In the genomic region with DNA sequence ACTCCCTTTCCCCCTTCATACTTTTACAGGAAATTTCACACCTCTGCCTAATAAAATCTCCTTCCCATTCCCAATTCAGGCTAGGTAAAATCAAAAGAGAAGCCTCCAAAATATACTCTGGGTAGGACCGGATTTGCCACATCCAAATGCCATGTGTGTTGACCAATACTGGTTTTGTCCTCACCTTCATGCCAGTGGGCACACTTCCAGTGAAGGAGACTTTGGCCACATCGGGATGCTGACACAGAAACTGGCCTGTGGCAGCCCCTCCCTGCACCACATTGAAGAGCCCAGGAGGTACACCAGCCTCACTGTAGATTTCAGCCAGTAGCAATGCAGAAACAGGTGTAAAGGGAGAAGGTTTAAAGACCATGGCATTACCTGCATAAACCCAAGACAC, we compare ENCODE assay signal across 18 cellular contexts. TPM values are rescaled to one million over a fixed set of nuclear protein-coding genes. Genes with fewer than 3 reads are reported as not detected.
DNase-seq lines count a peak whose midpoint lies in the region; ATAC-seq and FAIRE-seq lines count a peak whose summit lies in the region.
"Had no signal": no experiment of that assay in that cellular context is flagged by ENCODE, and none has a peak within 500 bp of the region (broad histone marks: within the 10 kb centered on the region; RNA-seq: fewer than 3 reads in every experiment).

No MANE protein-coding gene starts in this region.

- no peak for DNase-seq in activated naive CD4-positive, alpha-beta T cell treated with anti-CD3 and anti-CD28 coated beads, Interleukin-2, amount 50 U/mL, for 72 hours (ENCODE audit: low spot score in 2 of 2)
- no peak for DNase-seq in activated naive CD4-positive, alpha-beta T cell (lab: John Stamatoyannopoulos, UW)
- DNase-seq in HTR-8/SVneo (ENCODE audit: insufficient read length, low spot score): no peak
- DNase-seq in memory B cell (ENCODE audit: low spot score in 2 of 2): no peak
- no peak for DNase-seq in activated CD4-positive, alpha-beta T cell treated with anti-CD3 and anti-CD28 coated beads, Interleukin-2, amount 50 U/mL, for 4 hours
- DNase-seq: 8988T, KBM-7, NCI-H1105 treated with DMSO at 0.1 percent for 48 hours, NCI-H1694, NCI-H2081 treated with DMSO at 0.1 percent for 48 hours, NCI-H510A, NCI-H748 treated with DMSO at 0.1 percent for 48 hours, SHP77 had no signal

- H3K4me1 ChIP-seq in subcutaneous abdominal adipose tissue (ENCODE audit: control insufficient read depth in 5 of 5, insufficient read depth in 5 of 5, low read length in 5 of 5): peaks cover 0 to 30% (median 0%) of the 10 kb centered on the region in 5 donors

- H3K27ac ChIP-seq in subcutaneous abdominal adipose tissue (ENCODE audit: low read depth, low read length): peak overlapping the region; percentile 27

- peaks cover 11% of the 10 kb centered on the region for H3K4me1 Mint-ChIP-seq in memory B cell

- peaks cover 46 to 70% (median 56%) of the 10 kb centered on the region in 5 donors for H3K36me3 ChIP-seq in subcutaneous abdominal adipose tissue (ENCODE audit: control insufficient read depth in 5 of 5, insufficient read depth in 5 of 5, low read length in 5 of 5)

- H3K27me3 Mint-ChIP-seq in memory B cell: no peaks in the 10 kb centered on the region

- H3K27me3 ChIP-seq in subcutaneous abdominal adipose tissue (ENCODE audit: control insufficient read depth in 5 of 5, insufficient read depth in 4 of 5, low read length in 5 of 5): no peaks in the 10 kb centered on the region

- H3K9me3 ChIP-seq in subcutaneous abdominal adipose tissue (ENCODE audit: control insufficient read depth in 5 of 5, low read length in 5 of 5): no peaks in the 10 kb centered on the region

- no peak overlapping the region for H3K4me3 ChIP-seq in subcutaneous abdominal adipose tissue (ENCODE audit: low read depth in 1 of 5, low read length in 5 of 5)

- H3K27ac Mint-ChIP-seq in activated naive CD4-positive, alpha-beta T cell treated with anti-CD3 and anti-CD28 coated beads, Interleukin-2, amount 50 U/mL, for 72 hours: peak overlapping the region; percentile 19 to 75
- peak overlapping the region; percentile 41 for H3K27ac Mint-ChIP-seq in memory B cell

- peaks cover 32 to 51% of the 10 kb centered on the region in 2 donors for H3K36me3 Mint-ChIP-seq in activated naive CD4-positive, alpha-beta T cell treated with anti-CD3 and anti-CD28 coated beads, Interleukin-2, amount 50 U/mL, for 72 hours
- peaks cover 40% of the 10 kb centered on the region for H3K36me3 Mint-ChIP-seq in memory B cell

- FAIRE-seq in HTR-8/SVneo (lab: Jason Lieb, UNC): peak; percentile 16
- FAIRE-seq: H1 had no signal

- peaks cover 0 to 4% of the 10 kb centered on the region in 2 donors for H3K9me3 Mint-ChIP-seq in activated naive CD4-positive, alpha-beta T cell treated with anti-CD3 and anti-CD28 coated beads, Interleukin-2, amount 50 U/mL, for 72 hours
- no peaks in the 10 kb centered on the region for H3K9me3 Mint-ChIP-seq in memory B cell

- H3K9ac ChIP-seq in subcutaneous abdominal adipose tissue (ENCODE audit: low read length in 5 of 5): no peak overlapping the region

- no peak for ATAC-seq in activated naive CD4-positive, alpha-beta T cell treated with anti-CD3 and anti-CD28 coated beads, Interleukin-2, amount 50 U/mL, for 72 hours
- no peak for ATAC-seq in memory B cell (ENCODE audit: low read depth)
- no peak for ATAC-seq in GM19452 (IDR thresholded peaks at IDR 0.05; ENCODE audit: unreplicated experiment)
- ATAC-seq in HG02870 (IDR thresholded peaks at IDR 0.05; ENCODE audit: unreplicated experiment): no peak

- no peak overlapping the region for H3K4me3 Mint-ChIP-seq in memory B cell
- H3K4me3 Mint-ChIP-seq: CD14-positive monocyte had no signal

RNA-seq across cellular contexts. Expression of a gene that starts 18.1 kb away (rescaled TPM):
- total RNA-seq in activated naive CD4-positive, alpha-beta T cell treated with anti-CD3 and anti-CD28 coated beads, Interleukin-2, amount 50 U/mL, for 72 hours: 10 to 100 TPM; 23.9 to 31.6 TPM

RNA-seq across cellular contexts. Expression of a gene that starts 49.3 kb away (rescaled TPM):
- 10 to 100 TPM; 33.6 to 72.2 TPM for total RNA-seq in activated naive CD4-positive, alpha-beta T cell treated with anti-CD3 and anti-CD28 coated beads, Interleukin-2, amount 50 U/mL, for 72 hours
